27 cellular contexts compared by ENCODE assay signal in the genomic region with DNA sequence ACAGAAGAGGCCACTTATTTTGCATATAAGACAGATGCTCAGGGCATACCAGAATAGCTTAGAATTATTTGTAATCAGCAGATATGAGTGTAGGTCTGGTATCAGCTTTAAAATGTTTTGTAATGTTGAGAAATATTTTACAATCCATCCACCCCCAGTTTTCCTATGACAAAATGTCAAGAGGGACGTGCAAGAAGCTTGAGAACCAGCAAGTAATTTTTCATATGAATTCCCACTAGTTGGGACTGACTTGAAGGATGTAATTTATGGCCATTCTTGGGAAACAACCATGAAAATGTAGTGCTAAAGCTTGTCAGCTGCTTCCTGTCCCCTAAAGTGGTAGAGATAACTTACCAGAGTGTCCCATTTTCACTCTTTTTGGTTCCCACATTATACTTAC.
DNase-seq lines count a peak whose midpoint lies in the region; ATAC-seq and TF ChIP-seq lines count a peak whose summit lies in the region.
"Had no signal": no experiment of that assay in that cellular context is flagged by ENCODE, and none has a peak within 500 bp of the region (broad histone marks: within the 10 kb centered on the region; RNA-seq: fewer than 3 reads in every experiment).

No MANE protein-coding gene starts in this region.

- intact Hi-C loops in heart right ventricle (cut with DNase I) (no loop called here), left ventricle myocardium superior (cut with micrococcal nuclease) (no loop called here)

- no peaks in the 10 kb centered on the region for H3K9me3 Mint-ChIP-seq in stimulated activated memory B cell treated with anti-CD40 and anti-IgM and Interleukin-4, amounts not matched to agents 10 μg/mL and 1 μg/mL and 100 μg/mL, for 72 hours
- H3K9me3 Mint-ChIP-seq: activated CD4-positive, alpha-beta memory T cell treated with anti-CD3 and anti-CD28 coated beads for 36 hours; activated naive CD8-positive, alpha-beta T cell treated with anti-CD3 and anti-CD28 coated beads, Interleukin-2, amount 10 ng/mL, durations not matched to agents 7 days and 5 days; effector memory CD8-positive, alpha-beta T cell; IgD-negative memory B cell had no signal

- WGBS in heart right ventricle, 2 donors, result 28 to 32% methylated on average over 1 of the region's 1 CpG
- 0% methylated on average over 1 of the region's 1 CpG for WGBS in mesenchymal stem cell

- no peak overlapping the region for H3K14ac ChIP-seq in mesenchymal stem cell (ENCODE audit: low read length in 2 of 2)

- no peaks in the 10 kb centered on the region for H3K4me1 Mint-ChIP-seq in stimulated activated memory B cell treated with anti-CD40 and anti-IgM and Interleukin-4, amounts not matched to agents 10 μg/mL and 1 μg/mL and 100 μg/mL, for 72 hours
- H3K4me1 Mint-ChIP-seq: activated naive CD8-positive, alpha-beta T cell treated with anti-CD3 and anti-CD28 coated beads, Interleukin-2, amount 10 ng/mL, durations not matched to agents 7 days and 5 days; B cell; IgD-negative memory B cell had no signal

- H3K27ac Mint-ChIP-seq in stimulated activated memory B cell treated with anti-CD40 and anti-IgM and Interleukin-4, amounts not matched to agents 10 μg/mL and 1 μg/mL and 100 μg/mL, for 72 hours, result no peak overlapping the region
- H3K27ac Mint-ChIP-seq: activated CD4-positive, alpha-beta memory T cell treated with anti-CD3 and anti-CD28 coated beads for 36 hours; activated naive CD8-positive, alpha-beta T cell treated with anti-CD3 and anti-CD28 coated beads, Interleukin-2, amount 10 ng/mL, durations not matched to agents 7 days and 5 days; B cell; effector memory CD8-positive, alpha-beta T cell; IgD-negative memory B cell had no signal

- ATAC-seq in heart right ventricle, result peak in 2 of 8 donors; percentile 45 to 71
- no peak for ATAC-seq in left ventricle myocardium superior
- no peak for ATAC-seq in GM21367 (IDR thresholded peaks at IDR 0.05; ENCODE audit: unreplicated experiment)
- ATAC-seq in stimulated activated memory B cell treated with anti-CD40 and anti-IgM and Interleukin-4, amounts not matched to agents 10 μg/mL and 1 μg/mL and 100 μg/mL, for 72 hours, result no peak
- ATAC-seq: effector memory CD8-positive, alpha-beta T cell; sciatic nerve had no signal

- no peaks in the 10 kb centered on the region for H3K36me3 Mint-ChIP-seq in stimulated activated memory B cell treated with anti-CD40 and anti-IgM and Interleukin-4, amounts not matched to agents 10 μg/mL and 1 μg/mL and 100 μg/mL, for 72 hours
- H3K36me3 Mint-ChIP-seq: activated CD4-positive, alpha-beta memory T cell treated with anti-CD3 and anti-CD28 coated beads for 36 hours; activated naive CD8-positive, alpha-beta T cell treated with anti-CD3 and anti-CD28 coated beads, Interleukin-2, amount 10 ng/mL, durations not matched to agents 7 days and 5 days; IgD-negative memory B cell had no signal

- H3K9me2 ChIP-seq in Karpas-422 (replicated peaks; ENCODE audit: insufficient read depth, low read length), result no peaks in the 10 kb centered on the region
- H3K9me2 ChIP-seq: SK-N-SH had no signal

- H3K79me2 ChIP-seq in Karpas-422 (ENCODE audit: low read length), result no peaks in the 10 kb centered on the region

- H3K23ac ChIP-seq in mesenchymal stem cell (ENCODE audit: low read length in 2 of 2), result no peak overlapping the region

- H2AFZ ChIP-seq in mesenchymal stem cell (ENCODE audit: low read depth, low read length) (no peak overlapping the region), Karpas-422 (ENCODE audit: low read length) (no peak overlapping the region)

- no peak overlapping the region for H3K4me2 ChIP-seq in mesenchymal stem cell (ENCODE audit: low read length, poor library complexity, severe bottlenecking)
- H3K4me2 ChIP-seq in Karpas-422 (ENCODE audit: low read depth, low read length, poor library complexity, severe bottlenecking), result no peak overlapping the region
- H3K4me2 ChIP-seq: SK-N-SH had no signal

- no peak overlapping the region for H3K4me3 Mint-ChIP-seq in stimulated activated memory B cell treated with anti-CD40 and anti-IgM and Interleukin-4, amounts not matched to agents 10 μg/mL and 1 μg/mL and 100 μg/mL, for 72 hours
- H3K4me3 Mint-ChIP-seq: activated CD4-positive, alpha-beta memory T cell treated with anti-CD3 and anti-CD28 coated beads for 36 hours; activated naive CD8-positive, alpha-beta T cell treated with anti-CD3 and anti-CD28 coated beads, Interleukin-2, amount 10 ng/mL, durations not matched to agents 7 days and 5 days; B cell; effector memory CD8-positive, alpha-beta T cell; IgD-negative memory B cell had no signal

- no peaks in the 10 kb centered on the region for H4K20me1 ChIP-seq in Karpas-422 (ENCODE audit: insufficient read depth, low read depth, low read length)

- no peak overlapping the region for H4K91ac ChIP-seq in mesenchymal stem cell (ENCODE audit: low read length)

- peaks cover 0 to 20% (median 10%) of the 10 kb centered on the region in 9 donors for H3K4me1 ChIP-seq in heart right ventricle
- no peaks in the 10 kb centered on the region for H3K4me1 ChIP-seq in mesenchymal stem cell (ENCODE audit: control insufficient read depth, insufficient read depth, low read depth, low read length)
- peaks cover 0 to 5% (median 3%) of the 10 kb centered on the region in 3 donors for H3K4me1 ChIP-seq in skeletal muscle tissue (ENCODE audit: control insufficient read depth in 3 of 3, insufficient read depth in 3 of 3, low read length in 3 of 3)
- H3K4me1 ChIP-seq in Karpas-422 (ENCODE audit: low read length), result peaks cover 4% of the 10 kb centered on the region; the same call in 1 of the 2 replicates
- H3K4me1 ChIP-seq: colonic mucosa had no signal

- H3K36me3 ChIP-seq in heart right ventricle, result no peaks in the 10 kb centered on the region
- no peaks in the 10 kb centered on the region for H3K36me3 ChIP-seq in mesenchymal stem cell (ENCODE audit: control insufficient read depth in 1 of 2, insufficient read depth in 2 of 2, low read depth in 1 of 2, low read length in 2 of 2)
- no peaks in the 10 kb centered on the region for H3K36me3 ChIP-seq in skeletal muscle tissue (ENCODE audit: control insufficient read depth in 3 of 3, insufficient read depth in 3 of 3, low read length in 3 of 3)
- no peaks in the 10 kb centered on the region for H3K36me3 ChIP-seq in Karpas-422 (ENCODE audit: insufficient read depth, low read length)
- H3K36me3 ChIP-seq: brain microvascular endothelial cell, colonic mucosa, MG63, ovary, WERI-Rb-1 had no signal

- no peak overlapping the region for H2BK15ac ChIP-seq in mesenchymal stem cell (ENCODE audit: low read depth, poor library complexity, severe bottlenecking)

- no peak overlapping the region for H3K4ac ChIP-seq in mesenchymal stem cell (ENCODE audit: low read depth in 1 of 2, low read length in 2 of 2)

- TF ChIP-seq CTCF in heart right ventricle (IDR thresholded peaks at IDR 0.05), result no peak

- H2BK5ac ChIP-seq in mesenchymal stem cell (ENCODE audit: low read depth, low read length, poor library complexity, severe bottlenecking), result no peak overlapping the region

- no peak overlapping the region for H3K18ac ChIP-seq in mesenchymal stem cell (ENCODE audit: low read depth in 1 of 2, low read length in 2 of 2)

- no peak overlapping the region for H2AK5ac ChIP-seq in mesenchymal stem cell (ENCODE audit: low read length, severe bottlenecking)

- peak overlapping the region in 7 of 10 donors; percentile 5 to 58 (median 38) for H3K27ac ChIP-seq in heart right ventricle
- no peak overlapping the region for H3K27ac ChIP-seq in mesenchymal stem cell (ENCODE audit: low read length, poor library complexity, severe bottlenecking)
- H3K27ac ChIP-seq in skeletal muscle tissue (ENCODE audit: low read depth, low read length), result peak overlapping the region; percentile 28
- H3K27ac ChIP-seq in Karpas-422 (ENCODE audit: low read length), result no peak overlapping the region
- H3K27ac ChIP-seq: brain microvascular endothelial cell, WERI-Rb-1 had no signal

- H4K8ac ChIP-seq in mesenchymal stem cell (ENCODE audit: low read length), result no peak overlapping the region

- no peak overlapping the region for H3K4me3 ChIP-seq in heart right ventricle
- H3K4me3 ChIP-seq in mesenchymal stem cell (ENCODE audit: insufficient read depth in 1 of 2, low read depth in 1 of 2, low read length in 2 of 2), result no peak overlapping the region
- H3K4me3 ChIP-seq in skeletal muscle tissue (ENCODE audit: low read length in 3 of 3), result no peak overlapping the region
- no peak overlapping the region for H3K4me3 ChIP-seq in Karpas-422 (ENCODE audit: low read length)
- H3K4me3 ChIP-seq: colonic mucosa, MG63, ovary, testis had no signal

- H2BK12ac ChIP-seq in mesenchymal stem cell (ENCODE audit: low read length in 2 of 2), result no peak overlapping the region

- H3K27me3 ChIP-seq in heart right ventricle (peaks cover 0 to 8% (median 0%) of the 10 kb centered on the region in 7 donors), mesenchymal stem cell (ENCODE audit: control insufficient read depth in 1 of 2, insufficient read depth in 1 of 2, low read length in 2 of 2) (no peaks in the 10 kb centered on the region), skeletal muscle tissue (ENCODE audit: control insufficient read depth in 3 of 3, insufficient read depth in 3 of 3, low read length in 3 of 3) (no peaks in the 10 kb centered on the region), Karpas-422 (ENCODE audit: low read length) (no peaks in the 10 kb centered on the region)
- H3K27me3 ChIP-seq: brain microvascular endothelial cell, colonic mucosa, MG63, ovary, testis had no signal

- H3K27me3 Mint-ChIP-seq in stimulated activated memory B cell treated with anti-CD40 and anti-IgM and Interleukin-4, amounts not matched to agents 10 μg/mL and 1 μg/mL and 100 μg/mL, for 72 hours, result peaks cover 18% of the 10 kb centered on the region

- no peak overlapping the region for H3K9ac ChIP-seq in mesenchymal stem cell (ENCODE audit: low read length)
- no peak overlapping the region for H3K9ac ChIP-seq in skeletal muscle tissue (ENCODE audit: low read depth in 1 of 3, low read length in 3 of 3)
- H3K9ac ChIP-seq in Karpas-422 (ENCODE audit: low read length), result no peak overlapping the region
- H3K9ac ChIP-seq: SK-N-SH had no signal

- DNase-seq in heart right ventricle (no peak), left ventricle myocardium superior (no peak), mesenchymal stem cell (peak; percentile 75), Karpas-422 (no peak), NCI-H187 treated with DMSO at 0.1 percent for 48 hours (lab: John Stamatoyannopoulos, UW) (no peak)
- DNase-seq: activated CD4-positive, alpha-beta memory T cell treated with anti-CD3 and anti-CD28 coated beads for 36 hours; activated effector memory CD4-positive, alpha-beta T cell treated with Interleukin-2 at 50 U/mL for 16 hours; activated naive CD8-positive, alpha-beta T cell treated with anti-CD3 and anti-CD28 coated beads, Interleukin-2, amount 10 ng/mL, durations not matched to agents 7 days and 5 days; brain microvascular endothelial cell; colonic mucosa; effector memory CD8-positive, alpha-beta T cell; glutamatergic neuron; HCEC 1CT; MG63; NCI-H1436 treated with DMSO at 0.1 percent for 48 hours; NCI-H524 treated with DMSO at 0.1 percent for 48 hours; ovary; RPMI8226; SK-N-SH; testis; WERI-Rb-1 had no signal

- H2BK120ac ChIP-seq in mesenchymal stem cell (ENCODE audit: low read depth, low read length), result no peak overlapping the region

- H3K9me3 ChIP-seq in heart right ventricle, result peaks cover 0 to 6% (median 0%) of the 10 kb centered on the region in 11 donors
- no peaks in the 10 kb centered on the region for H3K9me3 ChIP-seq in mesenchymal stem cell (ENCODE audit: control insufficient read depth, low read length)
- H3K9me3 ChIP-seq in skeletal muscle tissue (ENCODE audit: control insufficient read depth in 3 of 3, low read length in 3 of 3), result no peaks in the 10 kb centered on the region
- H3K9me3 ChIP-seq in Karpas-422 (ENCODE audit: low read length), result no peaks in the 10 kb centered on the region
- H3K9me3 ChIP-seq: colonic mucosa, MG63, ovary, SK-N-SH, testis had no signal

- no peaks in the 10 kb centered on the region for H3K79me1 ChIP-seq in mesenchymal stem cell (replicated peaks; ENCODE audit: low read length, poor library complexity, severe bottlenecking)

Comparison
In these comparisons a context has a peak if more than half of its experiments do, and no peak if none do; other contexts are left out.
1. H3K27ac ChIP-seq: peak in heart right ventricle (7 of 10) and skeletal muscle tissue (single experiment); none in mesenchymal stem cell (single experiment) and Karpas-422 (single experiment).